In the genomic region with DNA sequence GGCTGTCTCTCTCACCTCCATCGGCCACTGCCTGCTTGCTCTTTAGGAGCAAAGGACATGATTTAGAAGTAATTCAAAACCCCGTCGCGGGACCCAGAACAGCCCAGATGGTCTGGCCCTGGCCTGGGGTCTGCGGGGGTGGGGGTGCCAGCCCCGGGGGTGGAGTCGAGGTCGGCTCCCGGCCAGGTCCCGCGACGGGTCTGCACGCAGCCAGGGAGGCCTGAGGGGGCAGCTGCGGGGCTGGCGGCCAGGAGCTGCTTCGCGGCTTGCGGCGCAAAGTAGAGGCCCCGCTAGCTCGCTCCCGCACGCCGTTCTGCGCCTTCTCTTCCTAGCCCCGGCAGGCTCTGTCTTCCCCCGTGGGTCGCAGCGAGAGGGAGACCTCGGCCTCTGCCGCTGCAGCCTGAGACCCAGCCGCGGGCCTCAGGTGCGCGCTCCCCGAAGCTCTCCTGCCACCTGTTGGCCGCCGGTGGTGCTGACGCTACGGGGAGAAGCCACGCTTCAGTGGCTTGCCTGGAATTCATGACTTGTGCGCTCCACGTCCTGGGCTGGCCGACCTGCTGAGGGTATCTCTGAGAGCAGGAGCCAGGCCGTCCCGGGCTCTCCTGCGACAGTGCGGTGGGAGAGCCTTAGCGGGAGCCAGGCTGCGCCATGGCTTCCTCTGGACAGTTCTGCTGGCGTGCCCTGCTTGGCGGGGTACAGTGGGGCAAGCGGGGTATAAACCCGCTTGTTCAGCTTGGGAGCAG, we compare ENCODE assay signal across 1 cellular context.
TF ChIP-seq lines count a peak whose summit lies in the region.

No MANE protein-coding gene starts in this region.

TF ChIP-seq in HepG2, 621 proteins besides CTCF, POLR2A, EP300 and RAD21 (continued from another document and continues in another):
- TF ChIP-seq, protein P1, sequence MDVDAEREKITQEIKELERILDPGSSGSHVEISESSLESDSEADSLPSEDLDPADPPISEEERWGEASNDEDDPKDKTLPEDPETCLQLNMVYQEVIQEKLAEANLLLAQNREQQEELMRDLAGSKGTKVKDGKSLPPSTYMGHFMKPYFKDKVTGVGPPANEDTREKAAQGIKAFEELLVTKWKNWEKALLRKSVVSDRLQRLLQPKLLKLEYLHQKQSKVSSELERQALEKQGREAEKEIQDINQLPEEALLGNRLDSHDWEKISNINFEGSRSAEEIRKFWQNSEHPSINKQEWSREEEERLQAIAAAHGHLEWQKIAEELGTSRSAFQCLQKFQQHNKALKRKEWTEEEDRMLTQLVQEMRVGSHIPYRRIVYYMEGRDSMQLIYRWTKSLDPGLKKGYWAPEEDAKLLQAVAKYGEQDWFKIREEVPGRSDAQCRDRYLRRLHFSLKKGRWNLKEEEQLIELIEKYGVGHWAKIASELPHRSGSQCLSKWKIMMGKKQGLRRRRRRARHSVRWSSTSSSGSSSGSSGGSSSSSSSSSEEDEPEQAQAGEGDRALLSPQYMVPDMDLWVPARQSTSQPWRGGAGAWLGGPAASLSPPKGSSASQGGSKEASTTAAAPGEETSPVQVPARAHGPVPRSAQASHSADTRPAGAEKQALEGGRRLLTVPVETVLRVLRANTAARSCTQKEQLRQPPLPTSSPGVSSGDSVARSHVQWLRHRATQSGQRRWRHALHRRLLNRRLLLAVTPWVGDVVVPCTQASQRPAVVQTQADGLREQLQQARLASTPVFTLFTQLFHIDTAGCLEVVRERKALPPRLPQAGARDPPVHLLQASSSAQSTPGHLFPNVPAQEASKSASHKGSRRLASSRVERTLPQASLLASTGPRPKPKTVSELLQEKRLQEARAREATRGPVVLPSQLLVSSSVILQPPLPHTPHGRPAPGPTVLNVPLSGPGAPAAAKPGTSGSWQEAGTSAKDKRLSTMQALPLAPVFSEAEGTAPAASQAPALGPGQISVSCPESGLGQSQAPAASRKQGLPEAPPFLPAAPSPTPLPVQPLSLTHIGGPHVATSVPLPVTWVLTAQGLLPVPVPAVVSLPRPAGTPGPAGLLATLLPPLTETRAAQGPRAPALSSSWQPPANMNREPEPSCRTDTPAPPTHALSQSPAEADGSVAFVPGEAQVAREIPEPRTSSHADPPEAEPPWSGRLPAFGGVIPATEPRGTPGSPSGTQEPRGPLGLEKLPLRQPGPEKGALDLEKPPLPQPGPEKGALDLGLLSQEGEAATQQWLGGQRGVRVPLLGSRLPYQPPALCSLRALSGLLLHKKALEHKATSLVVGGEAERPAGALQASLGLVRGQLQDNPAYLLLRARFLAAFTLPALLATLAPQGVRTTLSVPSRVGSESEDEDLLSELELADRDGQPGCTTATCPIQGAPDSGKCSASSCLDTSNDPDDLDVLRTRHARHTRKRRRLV (CRISPR knock-in tag; IDR thresholded peaks at IDR 0.05), result 0 out of 2 replicates have a peak, but pooled peaks have one; percentile 27
- no peak for TF ChIP-seq ZNF530 (CRISPR knock-in tag; IDR thresholded peaks at IDR 0.05; ENCODE audit: low read depth)
- TF ChIP-seq MEF2D (CRISPR knock-in tag; IDR thresholded peaks at IDR 0.05), result peak; percentile 68; the same call in 1 of the 2 replicates
- TF ChIP-seq, protein P2, sequence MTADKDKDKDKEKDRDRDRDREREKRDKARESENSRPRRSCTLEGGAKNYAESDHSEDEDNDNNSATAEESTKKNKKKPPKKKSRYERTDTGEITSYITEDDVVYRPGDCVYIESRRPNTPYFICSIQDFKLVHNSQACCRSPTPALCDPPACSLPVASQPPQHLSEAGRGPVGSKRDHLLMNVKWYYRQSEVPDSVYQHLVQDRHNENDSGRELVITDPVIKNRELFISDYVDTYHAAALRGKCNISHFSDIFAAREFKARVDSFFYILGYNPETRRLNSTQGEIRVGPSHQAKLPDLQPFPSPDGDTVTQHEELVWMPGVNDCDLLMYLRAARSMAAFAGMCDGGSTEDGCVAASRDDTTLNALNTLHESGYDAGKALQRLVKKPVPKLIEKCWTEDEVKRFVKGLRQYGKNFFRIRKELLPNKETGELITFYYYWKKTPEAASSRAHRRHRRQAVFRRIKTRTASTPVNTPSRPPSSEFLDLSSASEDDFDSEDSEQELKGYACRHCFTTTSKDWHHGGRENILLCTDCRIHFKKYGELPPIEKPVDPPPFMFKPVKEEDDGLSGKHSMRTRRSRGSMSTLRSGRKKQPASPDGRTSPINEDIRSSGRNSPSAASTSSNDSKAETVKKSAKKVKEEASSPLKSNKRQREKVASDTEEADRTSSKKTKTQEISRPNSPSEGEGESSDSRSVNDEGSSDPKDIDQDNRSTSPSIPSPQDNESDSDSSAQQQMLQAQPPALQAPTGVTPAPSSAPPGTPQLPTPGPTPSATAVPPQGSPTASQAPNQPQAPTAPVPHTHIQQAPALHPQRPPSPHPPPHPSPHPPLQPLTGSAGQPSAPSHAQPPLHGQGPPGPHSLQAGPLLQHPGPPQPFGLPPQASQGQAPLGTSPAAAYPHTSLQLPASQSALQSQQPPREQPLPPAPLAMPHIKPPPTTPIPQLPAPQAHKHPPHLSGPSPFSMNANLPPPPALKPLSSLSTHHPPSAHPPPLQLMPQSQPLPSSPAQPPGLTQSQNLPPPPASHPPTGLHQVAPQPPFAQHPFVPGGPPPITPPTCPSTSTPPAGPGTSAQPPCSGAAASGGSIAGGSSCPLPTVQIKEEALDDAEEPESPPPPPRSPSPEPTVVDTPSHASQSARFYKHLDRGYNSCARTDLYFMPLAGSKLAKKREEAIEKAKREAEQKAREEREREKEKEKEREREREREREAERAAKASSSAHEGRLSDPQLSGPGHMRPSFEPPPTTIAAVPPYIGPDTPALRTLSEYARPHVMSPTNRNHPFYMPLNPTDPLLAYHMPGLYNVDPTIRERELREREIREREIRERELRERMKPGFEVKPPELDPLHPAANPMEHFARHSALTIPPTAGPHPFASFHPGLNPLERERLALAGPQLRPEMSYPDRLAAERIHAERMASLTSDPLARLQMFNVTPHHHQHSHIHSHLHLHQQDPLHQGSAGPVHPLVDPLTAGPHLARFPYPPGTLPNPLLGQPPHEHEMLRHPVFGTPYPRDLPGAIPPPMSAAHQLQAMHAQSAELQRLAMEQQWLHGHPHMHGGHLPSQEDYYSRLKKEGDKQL (CRISPR knock-in tag; IDR thresholded peaks at IDR 0.05; ENCODE audit: low read depth), result no peak
- no peak for TF ChIP-seq ZSCAN12 (CRISPR knock-in tag; IDR thresholded peaks at IDR 0.05)
- TF ChIP-seq ZBTB42 (CRISPR knock-in tag; IDR thresholded peaks at IDR 0.05), result no peak
- TF ChIP-seq GTF2F1 (IDR thresholded peaks at IDR 0.05; ENCODE audit: low read length), result no peak
- TF ChIP-seq HOXA5 (CRISPR knock-in tag; IDR thresholded peaks at IDR 0.05), result peak; percentile 85
- TF ChIP-seq JUNB (CRISPR knock-in tag; IDR thresholded peaks at IDR 0.05; ENCODE audit: borderline replicate concordance), result no peak
- TF ChIP-seq KLF15 (CRISPR knock-in tag; IDR thresholded peaks at IDR 0.05; ENCODE audit: borderline replicate concordance), result no peak
- 0 out of 2 replicates have a peak, but pooled peaks have one; percentile 32 for TF ChIP-seq ZNF766 (CRISPR knock-in tag; IDR thresholded peaks at IDR 0.05; ENCODE audit: borderline replicate concordance)
- no peak for TF ChIP-seq ZNF101 (CRISPR knock-in tag; IDR thresholded peaks at IDR 0.05; ENCODE audit: borderline replicate concordance, low read depth)
- TF ChIP-seq ZNF430 (CRISPR knock-in tag; IDR thresholded peaks at IDR 0.05), result no peak
- no peak for TF ChIP-seq ZNF326 (CRISPR knock-in tag; IDR thresholded peaks at IDR 0.05; ENCODE audit: borderline replicate concordance)
- TF ChIP-seq, protein P3, sequence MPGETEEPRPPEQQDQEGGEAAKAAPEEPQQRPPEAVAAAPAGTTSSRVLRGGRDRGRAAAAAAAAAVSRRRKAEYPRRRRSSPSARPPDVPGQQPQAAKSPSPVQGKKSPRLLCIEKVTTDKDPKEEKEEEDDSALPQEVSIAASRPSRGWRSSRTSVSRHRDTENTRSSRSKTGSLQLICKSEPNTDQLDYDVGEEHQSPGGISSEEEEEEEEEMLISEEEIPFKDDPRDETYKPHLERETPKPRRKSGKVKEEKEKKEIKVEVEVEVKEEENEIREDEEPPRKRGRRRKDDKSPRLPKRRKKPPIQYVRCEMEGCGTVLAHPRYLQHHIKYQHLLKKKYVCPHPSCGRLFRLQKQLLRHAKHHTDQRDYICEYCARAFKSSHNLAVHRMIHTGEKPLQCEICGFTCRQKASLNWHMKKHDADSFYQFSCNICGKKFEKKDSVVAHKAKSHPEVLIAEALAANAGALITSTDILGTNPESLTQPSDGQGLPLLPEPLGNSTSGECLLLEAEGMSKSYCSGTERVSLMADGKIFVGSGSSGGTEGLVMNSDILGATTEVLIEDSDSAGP (CRISPR knock-in tag; IDR thresholded peaks at IDR 0.05; ENCODE audit: borderline replicate concordance), result peak; percentile 84
- TF ChIP-seq, protein P4, sequence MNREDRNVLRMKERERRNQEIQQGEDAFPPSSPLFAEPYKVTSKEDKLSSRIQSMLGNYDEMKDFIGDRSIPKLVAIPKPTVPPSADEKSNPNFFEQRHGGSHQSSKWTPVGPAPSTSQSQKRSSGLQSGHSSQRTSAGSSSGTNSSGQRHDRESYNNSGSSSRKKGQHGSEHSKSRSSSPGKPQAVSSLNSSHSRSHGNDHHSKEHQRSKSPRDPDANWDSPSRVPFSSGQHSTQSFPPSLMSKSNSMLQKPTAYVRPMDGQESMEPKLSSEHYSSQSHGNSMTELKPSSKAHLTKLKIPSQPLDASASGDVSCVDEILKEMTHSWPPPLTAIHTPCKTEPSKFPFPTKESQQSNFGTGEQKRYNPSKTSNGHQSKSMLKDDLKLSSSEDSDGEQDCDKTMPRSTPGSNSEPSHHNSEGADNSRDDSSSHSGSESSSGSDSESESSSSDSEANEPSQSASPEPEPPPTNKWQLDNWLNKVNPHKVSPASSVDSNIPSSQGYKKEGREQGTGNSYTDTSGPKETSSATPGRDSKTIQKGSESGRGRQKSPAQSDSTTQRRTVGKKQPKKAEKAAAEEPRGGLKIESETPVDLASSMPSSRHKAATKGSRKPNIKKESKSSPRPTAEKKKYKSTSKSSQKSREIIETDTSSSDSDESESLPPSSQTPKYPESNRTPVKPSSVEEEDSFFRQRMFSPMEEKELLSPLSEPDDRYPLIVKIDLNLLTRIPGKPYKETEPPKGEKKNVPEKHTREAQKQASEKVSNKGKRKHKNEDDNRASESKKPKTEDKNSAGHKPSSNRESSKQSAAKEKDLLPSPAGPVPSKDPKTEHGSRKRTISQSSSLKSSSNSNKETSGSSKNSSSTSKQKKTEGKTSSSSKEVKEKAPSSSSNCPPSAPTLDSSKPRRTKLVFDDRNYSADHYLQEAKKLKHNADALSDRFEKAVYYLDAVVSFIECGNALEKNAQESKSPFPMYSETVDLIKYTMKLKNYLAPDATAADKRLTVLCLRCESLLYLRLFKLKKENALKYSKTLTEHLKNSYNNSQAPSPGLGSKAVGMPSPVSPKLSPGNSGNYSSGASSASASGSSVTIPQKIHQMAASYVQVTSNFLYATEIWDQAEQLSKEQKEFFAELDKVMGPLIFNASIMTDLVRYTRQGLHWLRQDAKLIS (CRISPR knock-in tag; IDR thresholded peaks at IDR 0.05), result no peak
- TF ChIP-seq, protein P5, sequence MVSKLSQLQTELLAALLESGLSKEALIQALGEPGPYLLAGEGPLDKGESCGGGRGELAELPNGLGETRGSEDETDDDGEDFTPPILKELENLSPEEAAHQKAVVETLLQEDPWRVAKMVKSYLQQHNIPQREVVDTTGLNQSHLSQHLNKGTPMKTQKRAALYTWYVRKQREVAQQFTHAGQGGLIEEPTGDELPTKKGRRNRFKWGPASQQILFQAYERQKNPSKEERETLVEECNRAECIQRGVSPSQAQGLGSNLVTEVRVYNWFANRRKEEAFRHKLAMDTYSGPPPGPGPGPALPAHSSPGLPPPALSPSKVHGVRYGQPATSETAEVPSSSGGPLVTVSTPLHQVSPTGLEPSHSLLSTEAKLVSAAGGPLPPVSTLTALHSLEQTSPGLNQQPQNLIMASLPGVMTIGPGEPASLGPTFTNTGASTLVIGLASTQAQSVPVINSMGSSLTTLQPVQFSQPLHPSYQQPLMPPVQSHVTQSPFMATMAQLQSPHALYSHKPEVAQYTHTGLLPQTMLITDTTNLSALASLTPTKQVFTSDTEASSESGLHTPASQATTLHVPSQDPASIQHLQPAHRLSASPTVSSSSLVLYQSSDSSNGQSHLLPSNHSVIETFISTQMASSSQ (IDR thresholded peaks at IDR 0.05; ENCODE audit: low read depth), result no peak
- TF ChIP-seq, protein P5 (CRISPR knock-in tag; IDR thresholded peaks at IDR 0.05; ENCODE audit: borderline replicate concordance), result peak; percentile 21; the same call in 1 of the 2 replicates
- no peak for TF ChIP-seq ZNF20 (CRISPR knock-in tag; IDR thresholded peaks at IDR 0.05)
- TF ChIP-seq, protein P6, sequence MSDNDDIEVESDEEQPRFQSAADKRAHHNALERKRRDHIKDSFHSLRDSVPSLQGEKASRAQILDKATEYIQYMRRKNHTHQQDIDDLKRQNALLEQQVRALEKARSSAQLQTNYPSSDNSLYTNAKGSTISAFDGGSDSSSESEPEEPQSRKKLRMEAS (IDR thresholded peaks at IDR 0.05), result peak; percentile 67
- TF ChIP-seq EED (CRISPR knock-in tag; IDR thresholded peaks at IDR 0.05), result peak; percentile 90
- TF ChIP-seq ZNF224 (CRISPR knock-in tag; IDR thresholded peaks at IDR 0.05), result 0 out of 2 replicates have a peak, but pooled peaks have one; percentile 40
- TF ChIP-seq SP4 (CRISPR knock-in tag; IDR thresholded peaks at IDR 0.05), result no peak; the same call in 1 of the 2 replicates
- TF ChIP-seq POGZ (CRISPR knock-in tag; IDR thresholded peaks at IDR 0.05), result peak; percentile 78
- peak; percentile 73 for TF ChIP-seq GABPB1 (CRISPR knock-in tag; IDR thresholded peaks at IDR 0.05)
- TF ChIP-seq, protein P7, sequence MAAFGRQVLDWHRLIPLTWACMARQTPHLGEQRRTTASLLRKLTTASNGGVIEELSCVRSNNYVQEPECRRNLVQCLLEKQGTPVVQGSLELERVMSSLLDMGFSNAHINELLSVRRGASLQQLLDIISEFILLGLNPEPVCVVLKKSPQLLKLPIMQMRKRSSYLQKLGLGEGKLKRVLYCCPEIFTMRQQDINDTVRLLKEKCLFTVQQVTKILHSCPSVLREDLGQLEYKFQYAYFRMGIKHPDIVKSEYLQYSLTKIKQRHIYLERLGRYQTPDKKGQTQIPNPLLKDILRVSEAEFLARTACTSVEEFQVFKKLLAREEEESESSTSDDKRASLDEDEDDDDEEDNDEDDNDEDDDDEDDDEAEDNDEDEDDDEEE (CRISPR knock-in tag; IDR thresholded peaks at IDR 0.05), result no peak
- TF ChIP-seq TOPORS (CRISPR knock-in tag; IDR thresholded peaks at IDR 0.05), result no peak
- no peak for TF ChIP-seq TCF7 (IDR thresholded peaks at IDR 0.05; ENCODE audit: low read depth)
- peak; percentile 81; the same call in 1 of the 2 replicates for TF ChIP-seq ZBTB7B (CRISPR knock-in tag; IDR thresholded peaks at IDR 0.05)
